25 cellular contexts compared by ENCODE assay signal in genomic region chr9:450561-450960, GRCh38. TPM values are rescaled to one million over a fixed set of nuclear protein-coding genes. Genes with fewer than 3 reads are reported as not detected.
DNase-seq lines count a peak whose midpoint lies in the region; ATAC-seq lines count a peak whose summit lies in the region.
"Had no signal": no experiment of that assay in that cellular context is flagged by ENCODE, and none has a peak within 500 bp of the region (broad histone marks: within the 10 kb centered on the region; RNA-seq: fewer than 3 reads in every experiment).

No MANE protein-coding gene starts in this region.

- no peak overlapping the region for H3K27ac ChIP-seq in trophoblast cell (ENCODE audit: low read depth, low read length)
- H3K27ac ChIP-seq: 22Rv1; BLaER1 treated with 17β-estradiol and CSF1 and Interleukin-3, amounts not matched to agents 10 nM and 100 nM; GM23248; HL-60; SJSA1 had no signal

- no peak overlapping the region for H3K23ac ChIP-seq in trophoblast cell (ENCODE audit: low read length)

- DNase-seq in activated CD4-positive, alpha-beta T cell treated with anti-CD3 and anti-CD28 coated beads for 36 hours = no peak
- no peak for DNase-seq in activated CD4-positive, alpha-beta T cell treated with anti-CD3 and anti-CD28 coated beads, Interleukin-2, amount 50 U/mL, for 4 hours
- no peak for DNase-seq in activated naive CD8-positive, alpha-beta T cell treated with anti-CD3 and anti-CD28 coated beads for 36 hours
- no peak for DNase-seq in trophoblast cell
- no peak for DNase-seq in NCI-H1436 treated with DMSO at 0.1 percent for 48 hours (lab: John Stamatoyannopoulos, UW)
- DNase-seq: Calu3; CD8-positive, alpha-beta memory T cell; DMS153; GM23248; H9; NCI-H1092 treated with DMSO at 0.1 percent for 48 hours; NCI-H2029 treated with DMSO at 0.1 percent for 48 hours; NCI-H526; OCI-M1 had no signal

- H3K14ac ChIP-seq in trophoblast cell (ENCODE audit: low read length) = no peak overlapping the region

- no peak overlapping the region for H4K12ac ChIP-seq in trophoblast cell (ENCODE audit: low read depth, low read length)

- no peaks in the 10 kb centered on the region for H3K9me3 ChIP-seq in trophoblast cell (ENCODE audit: insufficient read depth, low read depth, low read length)
- H3K9me3 ChIP-seq: BLaER1 treated with 17β-estradiol and CSF1 and Interleukin-3, amounts not matched to agents 10 nM and 100 nM; SJSA1 had no signal

- intact Hi-C loops in activated CD4-positive, alpha-beta T cell treated with anti-CD3 and anti-CD28 coated beads for 36 hours (cut with DNase I, micrococcal nuclease) = no loop called here

- POLR2A ChIA-PET in activated CD4-positive, alpha-beta T cell treated with anti-CD3 and anti-CD28 coated beads for 36 hours (lab: Charles Lee) = no interaction called here

- whole genome bisulfite sequencing in trophoblast cell (ENCODE audit: extremely low coverage, insufficient coverage, insufficient read length) = no CpG with 5 or more reads among the region's 4 CpGs

- peaks cover 23% of the 10 kb centered on the region for H3K4me1 Mint-ChIP-seq in activated CD4-positive, alpha-beta T cell treated with anti-CD3 and anti-CD28 coated beads for 36 hours
- peaks cover 18% of the 10 kb centered on the region for H3K4me1 Mint-ChIP-seq in activated naive CD8-positive, alpha-beta T cell (ENCODE audit: low read depth)
- H3K4me1 Mint-ChIP-seq in activated naive CD8-positive, alpha-beta T cell treated with anti-CD3 and anti-CD28 coated beads for 36 hours = peaks cover 13% of the 10 kb centered on the region
- H3K4me1 Mint-ChIP-seq in activated T-helper 17 cell treated with anti-CD3 and anti-CD28 coated beads, Interleukin-2, amount 50 U/mL, for 72 hours = peaks cover 16% of the 10 kb centered on the region

- no peak overlapping the region for H3K4me2 ChIP-seq in trophoblast cell (ENCODE audit: low read length)
- H3K4me2 ChIP-seq: BLaER1 treated with 17β-estradiol and CSF1 and Interleukin-3, amounts not matched to agents 10 nM and 100 nM had no signal

- no peaks in the 10 kb centered on the region for H3K27me3 ChIP-seq in trophoblast cell (ENCODE audit: insufficient read depth, low read length)
- H3K27me3 ChIP-seq: BLaER1 treated with 17β-estradiol and CSF1 and Interleukin-3, amounts not matched to agents 10 nM and 100 nM; SJSA1 had no signal

- no peak overlapping the region for H4K91ac ChIP-seq in trophoblast cell (ENCODE audit: low read depth, low read length)

- no peaks in the 10 kb centered on the region for H3K36me3 ChIP-seq in trophoblast cell (ENCODE audit: control insufficient read depth in 1 of 2, insufficient read depth in 2 of 2, low read length in 2 of 2)
- H3K36me3 ChIP-seq: SJSA1 had no signal

- H2AFZ ChIP-seq in trophoblast cell (ENCODE audit: insufficient read depth, low read length, poor library complexity) = no peak overlapping the region
- H2AFZ ChIP-seq: GM23248 had no signal

- H3K9ac ChIP-seq in trophoblast cell (ENCODE audit: low read length) = no peak overlapping the region
- H3K9ac ChIP-seq: BLaER1 treated with 17β-estradiol and CSF1 and Interleukin-3, amounts not matched to agents 10 nM and 100 nM; GM23248 had no signal

- peaks cover 42% of the 10 kb centered on the region for H3K36me3 Mint-ChIP-seq in activated CD4-positive, alpha-beta T cell treated with anti-CD3 and anti-CD28 coated beads for 36 hours (ENCODE audit: low read depth)
- peaks cover 12% of the 10 kb centered on the region for H3K36me3 Mint-ChIP-seq in activated naive CD8-positive, alpha-beta T cell
- peaks cover 30% of the 10 kb centered on the region for H3K36me3 Mint-ChIP-seq in activated naive CD8-positive, alpha-beta T cell treated with anti-CD3 and anti-CD28 coated beads for 36 hours
- peaks cover 88% of the 10 kb centered on the region for H3K36me3 Mint-ChIP-seq in activated T-helper 17 cell treated with anti-CD3 and anti-CD28 coated beads, Interleukin-2, amount 50 U/mL, for 72 hours (ENCODE audit: low read depth)

- no peak overlapping the region for H3K4me3 Mint-ChIP-seq in activated CD4-positive, alpha-beta T cell treated with anti-CD3 and anti-CD28 coated beads for 36 hours
- H3K4me3 Mint-ChIP-seq in activated naive CD8-positive, alpha-beta T cell = no peak overlapping the region
- no peak overlapping the region for H3K4me3 Mint-ChIP-seq in activated naive CD8-positive, alpha-beta T cell treated with anti-CD3 and anti-CD28 coated beads for 36 hours
- no peak overlapping the region for H3K4me3 Mint-ChIP-seq in activated T-helper 17 cell treated with anti-CD3 and anti-CD28 coated beads, Interleukin-2, amount 50 U/mL, for 72 hours
- H3K4me3 Mint-ChIP-seq: CD8-positive, alpha-beta memory T cell; H9 had no signal

- H2BK5ac ChIP-seq in trophoblast cell (ENCODE audit: low read depth, low read length, poor library complexity) = no peak overlapping the region

- no peaks in the 10 kb centered on the region for H3K9me3 Mint-ChIP-seq in activated CD4-positive, alpha-beta T cell treated with anti-CD3 and anti-CD28 coated beads for 36 hours (ENCODE audit: low read depth)
- H3K9me3 Mint-ChIP-seq in activated naive CD8-positive, alpha-beta T cell (ENCODE audit: low read depth) = no peaks in the 10 kb centered on the region
- no peaks in the 10 kb centered on the region for H3K9me3 Mint-ChIP-seq in activated naive CD8-positive, alpha-beta T cell treated with anti-CD3 and anti-CD28 coated beads for 36 hours
- H3K9me3 Mint-ChIP-seq in activated T-helper 17 cell treated with anti-CD3 and anti-CD28 coated beads, Interleukin-2, amount 50 U/mL, for 72 hours = no peaks in the 10 kb centered on the region
- H3K9me3 Mint-ChIP-seq: CD8-positive, alpha-beta memory T cell; H9 had no signal

- H2BK12ac ChIP-seq in trophoblast cell (ENCODE audit: low read length) = no peak overlapping the region

- no peak for ATAC-seq in activated CD4-positive, alpha-beta T cell treated with anti-CD3 and anti-CD28 coated beads for 36 hours
- ATAC-seq in activated T-helper 17 cell treated with anti-CD3 and anti-CD28 coated beads, Interleukin-2, amount 50 U/mL, for 72 hours (replicated peaks) = no peak
- no peak for ATAC-seq in GM19455 (IDR thresholded peaks at IDR 0.05; ENCODE audit: unreplicated experiment)
- ATAC-seq: HepG2, Right ventricle myocardium inferior had no signal

- H3K27ac Mint-ChIP-seq in activated CD4-positive, alpha-beta T cell treated with anti-CD3 and anti-CD28 coated beads for 36 hours = peak overlapping the region; percentile 72
- peak overlapping the region; percentile 28 for H3K27ac Mint-ChIP-seq in activated naive CD8-positive, alpha-beta T cell
- no peak overlapping the region for H3K27ac Mint-ChIP-seq in activated naive CD8-positive, alpha-beta T cell treated with anti-CD3 and anti-CD28 coated beads for 36 hours
- peak overlapping the region; percentile 43 for H3K27ac Mint-ChIP-seq in activated T-helper 17 cell treated with anti-CD3 and anti-CD28 coated beads, Interleukin-2, amount 50 U/mL, for 72 hours
- H3K27ac Mint-ChIP-seq: H9 had no signal

- no peaks in the 10 kb centered on the region for H3K79me2 ChIP-seq in trophoblast cell (ENCODE audit: control insufficient read depth, insufficient read depth, low read length, poor library complexity)

- peak overlapping the region; percentile 38 for H2BK120ac ChIP-seq in trophoblast cell (ENCODE audit: insufficient read depth, low read length, poor library complexity)

- no peaks in the 10 kb centered on the region for H3K79me1 ChIP-seq in trophoblast cell (ENCODE audit: low read length)

- CTCF ChIA-PET in activated CD4-positive, alpha-beta T cell treated with anti-CD3 and anti-CD28 coated beads for 36 hours (lab: Charles Lee) = no interaction called here

- H3K4me1 ChIP-seq in trophoblast cell (ENCODE audit: control insufficient read depth in 1 of 2, insufficient read depth in 2 of 2, low read length in 2 of 2) = peaks cover 0 to 2% of the 10 kb centered on the region in 2 experiments
- H3K4me1 ChIP-seq: SJSA1 had no signal

- no peak overlapping the region for H2AK5ac ChIP-seq in trophoblast cell (ENCODE audit: low read length)

- no peak overlapping the region for H3K4ac ChIP-seq in trophoblast cell (ENCODE audit: low read depth, low read length)

- H3K18ac ChIP-seq in trophoblast cell (ENCODE audit: low read length) = no peak overlapping the region

- H3K4me3 ChIP-seq in trophoblast cell (ENCODE audit: low read depth, low read length) = no peak overlapping the region
- H3K4me3 ChIP-seq: BLaER1 treated with 17β-estradiol and CSF1 and Interleukin-3, amounts not matched to agents 10 nM and 100 nM; GM23248; K562; SJSA1 had no signal

- no peaks in the 10 kb centered on the region for H3K27me3 Mint-ChIP-seq in activated CD4-positive, alpha-beta T cell treated with anti-CD3 and anti-CD28 coated beads for 36 hours
- H3K27me3 Mint-ChIP-seq in activated naive CD8-positive, alpha-beta T cell = no peaks in the 10 kb centered on the region
- H3K27me3 Mint-ChIP-seq in activated naive CD8-positive, alpha-beta T cell treated with anti-CD3 and anti-CD28 coated beads for 36 hours = no peaks in the 10 kb centered on the region
- H3K27me3 Mint-ChIP-seq in activated T-helper 17 cell treated with anti-CD3 and anti-CD28 coated beads, Interleukin-2, amount 50 U/mL, for 72 hours = no peaks in the 10 kb centered on the region
- H3K27me3 Mint-ChIP-seq: CD8-positive, alpha-beta memory T cell had no signal

- H4K8ac ChIP-seq in trophoblast cell (ENCODE audit: low read depth, low read length) = no peak overlapping the region

RNA-seq across cellular contexts. Expression of gene KANK1, which starts 53.9 kb away (rescaled TPM):
- 1 to 10 TPM; 1.8 to 2.9 TPM for total RNA-seq in activated CD4-positive, alpha-beta T cell treated with anti-CD3 and anti-CD28 coated beads for 36 hours
- total RNA-seq in activated naive CD8-positive, alpha-beta T cell treated with anti-CD3 and anti-CD28 coated beads for 36 hours = 1 to 10 TPM; 4.4 to 5.1 TPM
- 1 to 10 TPM; 3.5 to 5.8 TPM for total RNA-seq in activated T-helper 17 cell treated with anti-CD3 and anti-CD28 coated beads, Interleukin-2, amount 50 U/mL, for 72 hours
- polyA plus RNA-seq in trophoblast cell (2013) = 108 and 109 TPM in 2 replicates
- total RNA-seq: G401 had no signal
